Comparison of ENCODE assay signal across 11 cellular contexts in genomic region chr4:113524096-113524495, GRCh38.
DNase-seq lines count a peak whose midpoint lies in the region; ATAC-seq, FAIRE-seq and TF ChIP-seq lines count a peak whose summit lies in the region.
"Had no signal": no experiment of that assay in that cellular context is flagged by ENCODE, and none has a peak within 500 bp of the region (broad histone marks: within the 10 kb centered on the region; RNA-seq: fewer than 3 reads in every experiment).

No MANE protein-coding gene starts in this region.

- no peak overlapping the region for H3K4me3 ChIP-seq in coronary artery
- H3K4me3 ChIP-seq: ascending aorta had no signal

- ATAC-seq in GM19397 (IDR thresholded peaks at IDR 0.05; ENCODE audit: unreplicated experiment) (peak; percentile 87), HG02852 (IDR thresholded peaks at IDR 0.05; ENCODE audit: unreplicated experiment) (peak; percentile 93), HG03521 (IDR thresholded peaks at IDR 0.05; ENCODE audit: unreplicated experiment) (peak; percentile 90)
- ATAC-seq: stimulated activated memory B cell treated with anti-CD40 and anti-IgM and Interleukin-4, amounts not matched to agents 10 μg/mL and 1 μg/mL and 100 μg/mL, for 72 hours had no signal

- no peak for TF ChIP-seq CTCF in coronary artery (IDR thresholded peaks at IDR 0.05)

- peak; percentile 91 for FAIRE-seq in GM18507 (lab: Jason Lieb, UNC)
- FAIRE-seq: small intestine had no signal

- H3K27ac ChIP-seq in coronary artery = no peak overlapping the region
- H3K27ac ChIP-seq: ascending aorta had no signal

- DNase-seq in GM18507 (ENCODE audit: extremely low spot score, insufficient read length, low read depth) (no peak), retina (no peak), UCSD-AML1 (lab: John Stamatoyannopoulos, UW; ENCODE audit: unreplicated experiment) (no peak), GF-D8 (lab: John Stamatoyannopoulos, UW) (no peak), coronary artery (ENCODE audit: low spot score) (no peak)
- DNase-seq: small intestine had no signal
